In the genomic region with DNA sequence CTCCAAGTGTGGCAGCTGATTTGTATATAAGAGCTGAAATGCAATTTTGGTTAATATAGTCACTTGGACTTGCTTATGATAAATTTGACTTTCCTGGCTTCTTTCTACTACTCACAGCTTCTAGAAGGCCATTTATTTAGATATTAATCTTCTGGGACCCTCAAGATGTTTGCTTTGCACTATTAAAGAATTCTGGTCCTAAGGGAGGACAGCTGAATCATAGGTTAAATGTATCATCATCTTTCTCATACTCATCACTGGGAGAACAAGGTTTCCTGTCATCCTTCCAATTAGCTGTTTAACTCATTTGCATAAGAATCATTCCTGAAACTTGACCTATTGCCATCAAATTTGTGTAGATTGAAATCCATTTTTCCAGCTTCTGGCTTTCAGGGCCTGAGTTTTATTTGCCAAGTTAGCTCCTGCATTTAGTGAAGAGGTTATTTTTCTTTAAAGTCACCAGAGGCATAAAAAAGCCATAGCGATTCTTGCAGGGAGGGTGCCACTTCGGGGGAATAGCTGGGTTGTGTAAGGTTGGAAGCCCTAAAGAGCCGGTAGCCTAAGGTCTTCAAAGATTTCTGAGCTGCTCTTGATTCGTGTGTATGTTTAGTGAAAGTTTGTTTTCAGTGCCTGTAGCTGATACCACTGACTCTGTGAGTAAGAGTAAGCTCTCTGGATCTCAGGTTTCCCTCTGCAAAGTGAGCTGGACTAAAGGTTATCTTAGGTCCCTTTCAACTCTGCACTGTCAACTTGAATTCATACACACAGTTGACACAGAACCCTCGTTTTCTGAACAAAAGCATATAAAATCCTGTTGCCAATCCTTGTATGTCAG, we compare ENCODE assay signal across 9 cellular contexts. TPM values are rescaled to one million over a fixed set of nuclear protein-coding genes. Genes with fewer than 3 reads are reported as not detected.
DNase-seq lines count a peak whose midpoint lies in the region; ATAC-seq and TF ChIP-seq lines count a peak whose summit lies in the region.
"Had no signal": no experiment of that assay in that cellular context is flagged by ENCODE, and none has a peak within 500 bp of the region (broad histone marks: within the 10 kb centered on the region; RNA-seq: fewer than 3 reads in every experiment).

No MANE protein-coding gene starts in this region.

- no peak overlapping the region for H3K4me3 ChIP-seq in hepatocyte
- H3K4me3 ChIP-seq in suprapubic skin, result peak overlapping the region; percentile 91

- TF ChIP-seq POLR2A in suprapubic skin (IDR thresholded peaks at IDR 0.05), result no peak

- TF ChIP-seq EP300 in suprapubic skin (IDR thresholded peaks at IDR 0.05), result no peak

- H3K4me2 ChIP-seq in hepatocyte, result peak overlapping the region; percentile 84

- H3K27ac Mint-ChIP-seq in activated B cell treated with CpG ODN at 0.5 μM for 24 hours, result peak overlapping the region; percentile 59

- H3K9me3 ChIP-seq in hepatocyte (ENCODE audit: low read depth) (no peaks in the 10 kb centered on the region), suprapubic skin (no peaks in the 10 kb centered on the region)

- 17% methylated on average over 5 of the region's 5 CpGs for WGBS in hepatocyte (ENCODE audit: low lambda C conversion rate, missing lambda C conversion rate)
- WGBS in suprapubic skin, result 31% methylated on average over 5 of the region's 5 CpGs

- H3K9me3 Mint-ChIP-seq in activated T-cell treated with anti-CD3 and anti-CD28 coated beads, Interleukin-2, amount 50 U/mL, for 4 hours, result no peaks in the 10 kb centered on the region
- H3K9me3 Mint-ChIP-seq in activated B cell treated with CpG ODN at 0.5 μM for 24 hours, result no peaks in the 10 kb centered on the region

- H3K4me1 ChIP-seq in hepatocyte (ENCODE audit: insufficient read depth), result peaks cover 33% of the 10 kb centered on the region
- peaks cover 81% of the 10 kb centered on the region for H3K4me1 ChIP-seq in suprapubic skin

- peaks cover 55% of the 10 kb centered on the region for H3K79me2 ChIP-seq in hepatocyte

- peaks cover 11% of the 10 kb centered on the region for H4K20me1 ChIP-seq in hepatocyte (ENCODE audit: insufficient read depth, poor library complexity, severe bottlenecking)

- peaks cover 37% of the 10 kb centered on the region for H3K36me3 Mint-ChIP-seq in activated T-cell treated with anti-CD3 and anti-CD28 coated beads, Interleukin-2, amount 50 U/mL, for 4 hours (ENCODE audit: insufficient read depth)
- H3K36me3 Mint-ChIP-seq in activated B cell treated with CpG ODN at 0.5 μM for 24 hours (ENCODE audit: low read depth), result peaks cover 89% of the 10 kb centered on the region

- peak overlapping the region; percentile 91 for H3K4me3 Mint-ChIP-seq in activated T-cell treated with anti-CD3 and anti-CD28 coated beads, Interleukin-2, amount 50 U/mL, for 4 hours
- peak overlapping the region; percentile 95 for H3K4me3 Mint-ChIP-seq in activated B cell treated with CpG ODN at 0.5 μM for 24 hours

- intact Hi-C loops in activated B cell treated with CpG ODN at 0.5 μM for 24 hours (cut with micrococcal nuclease), result no loop called here

- H3K36me3 ChIP-seq in hepatocyte (replicated peaks; ENCODE audit: insufficient read depth, low read depth) (no peaks in the 10 kb centered on the region), suprapubic skin (peaks cover 19% of the 10 kb centered on the region)

- H3K9me2 ChIP-seq in hepatocyte (replicated peaks; ENCODE audit: insufficient read depth), result no peaks in the 10 kb centered on the region

- TF ChIP-seq CTCF in activated B cell treated with CpG ODN at 0.5 μM for 24 hours (IDR thresholded peaks at IDR 0.05) (no peak), hepatocyte (IDR thresholded peaks at IDR 0.05; ENCODE audit: poor library complexity) (no peak), suprapubic skin (IDR thresholded peaks at IDR 0.05) (no peak)

- no peak overlapping the region for H2AFZ ChIP-seq in hepatocyte

- no peaks in the 10 kb centered on the region for H3K27me3 Mint-ChIP-seq in activated T-cell treated with anti-CD3 and anti-CD28 coated beads, Interleukin-2, amount 50 U/mL, for 4 hours (ENCODE audit: low read depth)
- no peaks in the 10 kb centered on the region for H3K27me3 Mint-ChIP-seq in activated B cell treated with CpG ODN at 0.5 μM for 24 hours

- peaks cover 58% of the 10 kb centered on the region for H3K4me1 Mint-ChIP-seq in activated T-cell treated with anti-CD3 and anti-CD28 coated beads, Interleukin-2, amount 50 U/mL, for 4 hours (ENCODE audit: low read depth)
- H3K4me1 Mint-ChIP-seq in activated B cell treated with CpG ODN at 0.5 μM for 24 hours, result peaks cover 74% of the 10 kb centered on the region

- CTCF ChIA-PET in activated B cell treated with CpG ODN at 0.5 μM for 24 hours (lab: Charles Lee), result interaction anchor here (0.9 to 2.4 kb wide), 17 partner anchors 9 to 153 kb away, joined by 3 to 21 read pairs (median 4); no protein-coding TSS in a partner anchor

- no peaks in the 10 kb centered on the region for H3K27me3 ChIP-seq in hepatocyte
- no peaks in the 10 kb centered on the region for H3K27me3 ChIP-seq in suprapubic skin

- no peak for ATAC-seq in activated T-cell treated with anti-CD3 and anti-CD28 coated beads, Interleukin-2, amount 50 U/mL, for 4 hours
- ATAC-seq in activated B cell treated with CpG ODN at 0.5 μM for 24 hours (ENCODE audit: low read depth) (no peak), HG02678 (IDR thresholded peaks at IDR 0.05; ENCODE audit: unreplicated experiment) (no peak)
- ATAC-seq: esophagus mucosa had no signal

- DNase-seq in activated T-cell treated with anti-CD3 and anti-CD28 coated beads, Interleukin-2, amount 50 U/mL, for 4 hours, result no peak
- no peak for DNase-seq in activated T-cell treated with anti-CD3 and anti-CD28 coated beads, Interleukin-2, amount 50 U/mL, for 1 hour
- DNase-seq in activated B cell treated with CpG ODN at 0.5 μM for 24 hours (no peak), hepatocyte (ENCODE audit: low spot score) (no peak), suprapubic skin (ENCODE audit: low spot score in 2 of 2) (no peak), 8988T (no peak), NCI-H748 (lab: John Stamatoyannopoulos, UW; ENCODE audit: unreplicated experiment) (no peak)

- H3K27ac ChIP-seq in hepatocyte (peak overlapping the region; percentile 98), suprapubic skin (peak overlapping the region; percentile 100)

- POLR2A ChIA-PET in activated B cell treated with CpG ODN at 0.5 μM for 24 hours (lab: Charles Lee), result interaction anchor here (0.6 to 8.9 kb wide), 13 partner anchors 9 to 1864 kb away, joined by 3 to 427 read pairs (median 9); no protein-coding TSS in a partner anchor

RNA-seq across cellular contexts. Expression of a gene that starts 4.2 kb away (rescaled TPM):
- total RNA-seq in activated T-cell treated with anti-CD3 and anti-CD28 coated beads, Interleukin-2, amount 50 U/mL, for 4 hours, result 10 to 100 TPM; 20.8 to 29.2 (median 21.7) TPM
- total RNA-seq in activated B cell treated with CpG ODN at 0.5 μM for 24 hours (141 and 160 TPM in 2 replicates), hepatocyte (15.5 and 23.0 TPM in 2 replicates), suprapubic skin (10 to 100 TPM; 21.9 to 56.4 (median 54.2) TPM)
- 37.9 and 40.0 TPM in 2 replicates for polyA plus RNA-seq in hepatocyte
